15 cellular contexts compared by ENCODE assay signal in the genomic region with DNA sequence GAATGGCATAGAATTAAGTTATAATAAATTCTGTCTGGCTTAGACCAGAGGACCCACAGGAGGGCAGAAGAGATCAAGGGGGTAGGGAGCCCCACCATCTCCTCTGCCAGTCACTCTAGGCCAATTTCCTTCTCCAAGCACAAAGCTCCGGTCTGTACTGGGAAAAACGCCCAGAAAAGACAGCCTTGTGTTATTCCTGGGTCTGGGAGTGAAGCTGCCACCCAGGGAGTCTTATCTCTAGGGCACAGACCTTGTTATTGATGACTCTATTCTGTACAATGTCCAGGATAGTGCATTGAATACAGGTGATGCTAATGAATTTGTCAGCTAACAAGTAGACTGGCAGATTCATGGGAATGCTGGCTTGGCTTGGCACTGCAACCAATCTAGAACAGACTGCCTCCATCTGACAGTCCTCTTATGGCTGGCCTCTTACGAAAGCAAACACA.
DNase-seq lines count a peak whose midpoint lies in the region; ATAC-seq and TF ChIP-seq lines count a peak whose summit lies in the region.
"Had no signal": no experiment of that assay in that cellular context is flagged by ENCODE, and none has a peak within 500 bp of the region (broad histone marks: within the 10 kb centered on the region; RNA-seq: fewer than 3 reads in every experiment).

No MANE protein-coding gene starts in this region.

- H3K4me3 ChIP-seq in WERI-Rb-1 (ENCODE audit: low read depth, low read length) (no peak overlapping the region), spleen (no peak overlapping the region)

- peaks cover 8% of the 10 kb centered on the region for H3K9me3 Mint-ChIP-seq in glutamatergic neuron (ENCODE audit: unreplicated experiment)
- H3K9me3 Mint-ChIP-seq: activated naive CD8-positive, alpha-beta T cell treated with anti-CD3 and anti-CD28 coated beads, Interleukin-2, amount 50 U/mL, for 24 hours; activated T-helper 1 cell treated with anti-CD3 and anti-CD28 coated beads, Interleukin-12 subunit alpha, Interleukin-12 subunit beta, Interleukin-2, Interleukin-4 antibody, amounts not matched to agents 30 ng/mL and 10 ng/mL and 1 ng/mL, durations not matched to agents 14 hours and 24 hours and 36 hours; CD8-positive, alpha-beta T cell had no signal

- 0 out of 2 replicates have a peak, but pooled peaks have one; percentile 3 for TF ChIP-seq CTCF in WERI-Rb-1 (IDR thresholded peaks at IDR 0.05; ENCODE audit: low read depth, low read length)
- TF ChIP-seq CTCF in glutamatergic neuron (IDR thresholded peaks at IDR 0.05; ENCODE audit: partially characterized antibody, unreplicated experiment) = no peak
- TF ChIP-seq CTCF in spleen (IDR thresholded peaks at IDR 0.05 in 8 of 11, conservative IDR thresholded peaks at IDR 0.05 in 3 of 11) = no peak

- no peak overlapping the region for H3K4me3 Mint-ChIP-seq in glutamatergic neuron (ENCODE audit: unreplicated experiment)
- H3K4me3 Mint-ChIP-seq: activated naive CD8-positive, alpha-beta T cell treated with anti-CD3 and anti-CD28 coated beads, Interleukin-2, amount 50 U/mL, for 24 hours; activated T-helper 1 cell treated with anti-CD3 and anti-CD28 coated beads, Interleukin-12 subunit alpha, Interleukin-12 subunit beta, Interleukin-2, Interleukin-4 antibody, amounts not matched to agents 30 ng/mL and 10 ng/mL and 1 ng/mL, durations not matched to agents 14 hours and 24 hours and 36 hours; CD8-positive, alpha-beta T cell had no signal

- H3K36me3 Mint-ChIP-seq in glutamatergic neuron (ENCODE audit: unreplicated experiment) = no peaks in the 10 kb centered on the region

- H3K9me3 ChIP-seq in WERI-Rb-1 (ENCODE audit: severe bottlenecking) (no peaks in the 10 kb centered on the region), spleen (no peaks in the 10 kb centered on the region)

- H3K36me3 ChIP-seq in WERI-Rb-1 (peaks cover 3% of the 10 kb centered on the region; the same call in 1 of the 2 replicates), spleen (peaks cover 0 to 2% (median 0%) of the 10 kb centered on the region in 6 donors)

- H3K27me3 Mint-ChIP-seq in glutamatergic neuron (ENCODE audit: unreplicated experiment) = no peaks in the 10 kb centered on the region
- H3K27me3 Mint-ChIP-seq: activated naive CD8-positive, alpha-beta T cell treated with anti-CD3 and anti-CD28 coated beads, Interleukin-2, amount 50 U/mL, for 24 hours had no signal

- no peak for TF ChIP-seq POLR2A in spleen (IDR thresholded peaks at IDR 0.05)

- peak overlapping the region; percentile 6 for H3K27ac Mint-ChIP-seq in glutamatergic neuron (ENCODE audit: unreplicated experiment)
- H3K27ac Mint-ChIP-seq: activated naive CD8-positive, alpha-beta T cell treated with anti-CD3 and anti-CD28 coated beads, Interleukin-2, amount 50 U/mL, for 24 hours; activated T-helper 1 cell treated with anti-CD3 and anti-CD28 coated beads, Interleukin-12 subunit alpha, Interleukin-12 subunit beta, Interleukin-2, Interleukin-4 antibody, amounts not matched to agents 30 ng/mL and 10 ng/mL and 1 ng/mL, durations not matched to agents 14 hours and 24 hours and 36 hours; CD8-positive, alpha-beta T cell had no signal

- H3K27ac ChIP-seq in WERI-Rb-1 = no peak overlapping the region
- peak overlapping the region; percentile 19 for H3K27ac ChIP-seq in substantia nigra (ENCODE audit: low read depth, low read length, poor library complexity, severe bottlenecking)
- no peak overlapping the region for H3K27ac ChIP-seq in spleen

- intact Hi-C loops in spleen (cut with DNase I; ENCODE audit: low total_unique reads) = no loop called here

- peaks cover 0 to 7% (median 0%) of the 10 kb centered on the region in 6 donors for H3K4me1 ChIP-seq in spleen

- 66 to 82% (median 78%) methylated on average over 3 of the region's 3 CpGs for WGBS in spleen, 5 donors

- DNase-seq in NCI-H2196 (lab: John Stamatoyannopoulos, UW; ENCODE audit: unreplicated experiment) (peak; percentile 15), NCI-H2196 treated with DMSO at 0.1 percent for 48 hours (lab: John Stamatoyannopoulos, UW; ENCODE audit: unreplicated experiment) (no peak), WERI-Rb-1 (no peak), glutamatergic neuron (no peak), substantia nigra (lab: John Stamatoyannopoulos, UW) (peak in 31 of 49 donors; percentile 12 to 64 (median 43)), NCI-H526 (lab: John Stamatoyannopoulos, UW) (no peak), spleen (no peak)
- DNase-seq: activated naive CD8-positive, alpha-beta T cell treated with anti-CD3 and anti-CD28 coated beads, Interleukin-2, amount 50 U/mL, for 24 hours; CD8-positive, alpha-beta T cell; MV-4-11; NCI-H510A treated with DMSO at 0.1 percent for 48 hours; PC-3; stimulated activated naive CD4-positive, alpha-beta T cell had no signal

- ATAC-seq in GM21576 (IDR thresholded peaks at IDR 0.05; ENCODE audit: unreplicated experiment) = no peak
- ATAC-seq: activated naive CD8-positive, alpha-beta T cell treated with anti-CD3 and anti-CD28 coated beads, Interleukin-2, amount 50 U/mL, for 24 hours; CD8-positive, alpha-beta T cell; PC-3 had no signal

- H3K27me3 ChIP-seq in WERI-Rb-1 (ENCODE audit: insufficient read depth, low read depth, severe bottlenecking) (no peaks in the 10 kb centered on the region), spleen (replicated peaks in 1 of 7) (no peaks in the 10 kb centered on the region)

- H3K4me1 Mint-ChIP-seq in glutamatergic neuron (ENCODE audit: low read depth, unreplicated experiment) = peaks cover 63% of the 10 kb centered on the region

Comparison
In these comparisons a context has a peak if more than half of its experiments do, and no peak if none do; other contexts are left out.
1. DNase-seq: peak in NCI-H2196 (single experiment) and substantia nigra (31 of 49); none in NCI-H2196 treated with DMSO at 0.1 percent for 48 hours (single experiment), WERI-Rb-1 (single experiment), glutamatergic neuron (single experiment), NCI-H526 (0 of 2) and spleen (single experiment).